Comparison of ENCODE assay signal across 18 cellular contexts in genomic region chr2:16034151-16034974, GRCh38.
DNase-seq lines count a peak whose midpoint lies in the region; ATAC-seq and TF ChIP-seq lines count a peak whose summit lies in the region.
"Had no signal": no experiment of that assay in that cellular context is flagged by ENCODE, and none has a peak within 500 bp of the region (broad histone marks: within the 10 kb centered on the region; RNA-seq: fewer than 3 reads in every experiment).

No MANE protein-coding gene starts in this region.

- TF ChIP-seq CTCF in 22Rv1 (IDR thresholded peaks at IDR 0.05) (peak; percentile 58), GM12872 (IDR thresholded peaks at IDR 0.05; ENCODE audit: insufficient read depth, low read depth, low read length) (peak; percentile 28; the same call in 1 of the 3 replicates), WERI-Rb-1 (IDR thresholded peaks at IDR 0.05; ENCODE audit: low read depth, low read length) (peak; percentile 85), adrenal gland (IDR thresholded peaks at IDR 0.05) (no peak)

- H3K36me3 Mint-ChIP-seq in activated naive CD4-positive, alpha-beta T cell treated with anti-CD3 and anti-CD28 coated beads for 36 hours (ENCODE audit: low read depth), result no peaks in the 10 kb centered on the region
- H3K36me3 Mint-ChIP-seq: natural killer cell had no signal

- intact Hi-C loops in left colon (cut with DNase I, micrococcal nuclease), result no loop called here
- intact Hi-C loops in activated naive CD4-positive, alpha-beta T cell treated with anti-CD3 and anti-CD28 coated beads for 36 hours (cut with micrococcal nuclease), result no loop called here
- intact Hi-C loops in adrenal gland (cut with DNase I), result no loop called here

- TF ChIP-seq POLR2A in adrenal gland (IDR thresholded peaks at IDR 0.05), result no peak

- no peaks in the 10 kb centered on the region for H3K27me3 Mint-ChIP-seq in activated naive CD4-positive, alpha-beta T cell treated with anti-CD3 and anti-CD28 coated beads for 36 hours (ENCODE audit: low read depth)

- H3K27ac ChIP-seq in 22Rv1 (no peak overlapping the region), WERI-Rb-1 (peak overlapping the region; percentile 90), adrenal gland (no peak overlapping the region)
- H3K27ac ChIP-seq: body of pancreas, testis had no signal

- H3K4me1 ChIP-seq in adrenal gland (replicated peaks in 1 of 2), result no peaks in the 10 kb centered on the region
- H3K4me1 ChIP-seq: body of pancreas, testis had no signal

- H3K36me3 ChIP-seq in WERI-Rb-1 (no peaks in the 10 kb centered on the region), adrenal gland (replicated peaks in 1 of 2) (no peaks in the 10 kb centered on the region)

- DNase-seq in WERI-Rb-1 (peak; percentile 88), left colon (no peak), adrenal gland (no peak)
- DNase-seq in activated naive CD4-positive, alpha-beta T cell treated with anti-CD3 and anti-CD28 coated beads for 36 hours, result no peak
- DNase-seq: activated CD4-positive, CD25-positive, alpha-beta regulatory T cell treated with anti-CD3 and anti-CD28 coated beads, Interleukin-2, amount 50 U/mL, for 72 hours; activated naive CD4-positive, alpha-beta T cell treated with Interleukin-2 at 50 U/mL for 16 hours; body of pancreas; dermis blood vessel endothelial cell; HFFc6; KG1; natural killer cell; NCI-H1930; NCI-H69; testis had no signal

- no peak overlapping the region for H3K4me3 ChIP-seq in WERI-Rb-1 (ENCODE audit: low read depth, low read length)
- H3K4me3 ChIP-seq in adrenal gland, result no peak overlapping the region
- H3K4me3 ChIP-seq: body of pancreas, testis had no signal

- H3K9me3 ChIP-seq in WERI-Rb-1 (ENCODE audit: severe bottlenecking) (no peaks in the 10 kb centered on the region), adrenal gland (replicated peaks in 1 of 3) (no peaks in the 10 kb centered on the region)
- H3K9me3 ChIP-seq: body of pancreas, testis had no signal

- ATAC-seq in left colon (peak; percentile 34), HG03025 (IDR thresholded peaks at IDR 0.05; ENCODE audit: low FRiP score, unreplicated experiment) (no peak), GM21360 (IDR thresholded peaks at IDR 0.05; ENCODE audit: unreplicated experiment) (no peak)
- ATAC-seq: body of pancreas, natural killer cell had no signal

- no peak overlapping the region for H3K4me3 Mint-ChIP-seq in activated naive CD4-positive, alpha-beta T cell treated with anti-CD3 and anti-CD28 coated beads for 36 hours
- H3K4me3 Mint-ChIP-seq: HFFc6, natural killer cell had no signal

- H3K27ac Mint-ChIP-seq in activated naive CD4-positive, alpha-beta T cell treated with anti-CD3 and anti-CD28 coated beads for 36 hours, result no peak overlapping the region
- H3K27ac Mint-ChIP-seq: HFFc6, natural killer cell had no signal

- no peaks in the 10 kb centered on the region for H3K4me1 Mint-ChIP-seq in activated naive CD4-positive, alpha-beta T cell treated with anti-CD3 and anti-CD28 coated beads for 36 hours (ENCODE audit: low read depth)
- H3K4me1 Mint-ChIP-seq: natural killer cell had no signal

- no peaks in the 10 kb centered on the region for H3K9me3 Mint-ChIP-seq in activated naive CD4-positive, alpha-beta T cell treated with anti-CD3 and anti-CD28 coated beads for 36 hours
- H3K9me3 Mint-ChIP-seq: natural killer cell had no signal

- 59 to 88% (median 68%) methylated on average over 2 to 5 of the region's 5 CpGs for WGBS in adrenal gland, 4 donors

- H3K27me3 ChIP-seq in WERI-Rb-1 (ENCODE audit: insufficient read depth, low read depth, severe bottlenecking) (no peaks in the 10 kb centered on the region), adrenal gland (no peaks in the 10 kb centered on the region)
- H3K27me3 ChIP-seq: body of pancreas, testis had no signal

- CTCF ChIA-PET in activated naive CD4-positive, alpha-beta T cell treated with anti-CD3 and anti-CD28 coated beads for 36 hours (lab: Charles Lee), result interaction anchor here (0.6 to 2.3 kb wide), 2 partner anchors 95 to 104 kb away, joined by 3 to 6 read pairs; partner anchors contain the start of gene MYCN

Comparison
In these comparisons a context has a peak if more than half of its experiments do, and no peak if none do; other contexts are left out.
1. CTCF ChIP-seq: peak in 22Rv1 (single experiment), GM12872 (single experiment) and WERI-Rb-1 (single experiment); none in adrenal gland (0 of 6).